ENCODE assay signal across 22 cellular contexts in genomic region chr1:20059847-20060246, GRCh38. TPM values are rescaled to one million over a fixed set of nuclear protein-coding genes. Genes with fewer than 3 reads are reported as not detected.
DNase-seq lines count a peak whose midpoint lies in the region; ATAC-seq, FAIRE-seq and TF ChIP-seq lines count a peak whose summit lies in the region.
"Had no signal": no experiment of that assay in that cellular context is flagged by ENCODE, and none has a peak within 500 bp of the region (broad histone marks: within the 10 kb centered on the region; RNA-seq: fewer than 3 reads in every experiment).

No MANE protein-coding gene starts in this region.

- BruUV-seq in PC-3 (replicated peaks; lab: Mats Ljungman, UMichigan) = no TSS peak

- H2AFZ ChIP-seq in Karpas-422 (ENCODE audit: low read length) = no peak overlapping the region
- H2AFZ ChIP-seq in PC-3 (ENCODE audit: low read length) = no peak overlapping the region

- intact Hi-C loops in PC-3 (cut with micrococcal nuclease) = loop anchor here (5.0 kb wide), 1 partner anchor 63 kb away; no protein-coding TSS in a partner anchor

- H3K27ac Mint-ChIP-seq in natural killer cell treated with Interleukin-12 subunit alpha and Interleukin-12 subunit beta and Interleukin-15 and Interleukin-18, amount 100 ng/mL, for 72 hours = peak overlapping the region in 1 of 2 donors; percentile 47
- H3K27ac Mint-ChIP-seq: activated CD4-positive, alpha-beta memory T cell treated with anti-CD3 and anti-CD28 coated beads for 36 hours; activated T-helper 17 cell treated with anti-CD3 and anti-CD28 coated beads, Interleukin-2, amount 50 U/mL, for 72 hours had no signal

- H3K9me3 Mint-ChIP-seq in natural killer cell treated with Interleukin-12 subunit alpha and Interleukin-12 subunit beta and Interleukin-15 and Interleukin-18, amount 100 ng/mL, for 72 hours = no peaks in the 10 kb centered on the region
- H3K9me3 Mint-ChIP-seq: activated CD4-positive, alpha-beta memory T cell treated with anti-CD3 and anti-CD28 coated beads for 36 hours; activated T-helper 17 cell treated with anti-CD3 and anti-CD28 coated beads, Interleukin-2, amount 50 U/mL, for 72 hours had no signal

- no peaks in the 10 kb centered on the region for H3K4me1 ChIP-seq in Karpas-422 (ENCODE audit: low read length)
- peaks cover 31% of the 10 kb centered on the region for H3K4me1 ChIP-seq in PC-3 (ENCODE audit: insufficient read depth, low read length)
- H3K4me1 ChIP-seq: psoas muscle had no signal

- H3K27me3 Mint-ChIP-seq in natural killer cell treated with Interleukin-12 subunit alpha and Interleukin-12 subunit beta and Interleukin-15 and Interleukin-18, amount 100 ng/mL, for 72 hours = peaks cover 7 to 9% of the 10 kb centered on the region in 2 donors

- FAIRE-seq in GM12892 (lab: Jason Lieb, UNC) = peak; percentile 86
- FAIRE-seq: endometrium, frontal cortex had no signal

- TF ChIP-seq CTCF in PC-3 (conservative IDR thresholded peaks at IDR 0.05; ENCODE audit: low read depth, low read length) = no peak

- POLR2A ChIA-PET in PC-3 (lab: Charles Lee; ENCODE audit: unreplicated experiment) = no interaction called here

- H3K4me2 ChIP-seq in Karpas-422 (ENCODE audit: low read depth, low read length, poor library complexity, severe bottlenecking) (no peak overlapping the region), PC-3 (ENCODE audit: low read length) (no peak overlapping the region)

- H3K9me2 ChIP-seq in Karpas-422 (replicated peaks; ENCODE audit: insufficient read depth, low read length) (no peaks in the 10 kb centered on the region), PC-3 (replicated peaks; ENCODE audit: low read length) (no peaks in the 10 kb centered on the region)

- H3K36me3 ChIP-seq in Karpas-422 (ENCODE audit: insufficient read depth, low read length) (no peaks in the 10 kb centered on the region), PC-3 (ENCODE audit: low read depth, low read length) (no peaks in the 10 kb centered on the region)
- H3K36me3 ChIP-seq: MG63 had no signal

- no peaks in the 10 kb centered on the region for H3K9me3 ChIP-seq in Karpas-422 (ENCODE audit: low read length)
- no peaks in the 10 kb centered on the region for H3K9me3 ChIP-seq in PC-3 (ENCODE audit: low read length)
- H3K9me3 ChIP-seq: MG63, psoas muscle had no signal

- DNase-seq in GM12892 (ENCODE audit: insufficient read length) = no peak
- peak; percentile 82 for DNase-seq in MV-4-11 (lab: John Stamatoyannopoulos, UW)
- DNase-seq in natural killer cell treated with Interleukin-12 subunit alpha and Interleukin-12 subunit beta and Interleukin-15 and Interleukin-18, amount 100 ng/mL, for 72 hours (ENCODE audit: low spot score) = no peak
- DNase-seq in Karpas-422 = no peak
- no peak for DNase-seq in PC-3
- no peak for DNase-seq in NCI-H1930 (lab: John Stamatoyannopoulos, UW)
- DNase-seq: activated CD4-positive, alpha-beta memory T cell treated with anti-CD3 and anti-CD28 coated beads for 36 hours; amniotic stem cell; MG63; NCI-H774; psoas muscle; substantia nigra had no signal

- H3K4me1 Mint-ChIP-seq in natural killer cell treated with Interleukin-12 subunit alpha and Interleukin-12 subunit beta and Interleukin-15 and Interleukin-18, amount 100 ng/mL, for 72 hours (ENCODE audit: low read depth in 2 of 2) = peaks cover 30 to 40% of the 10 kb centered on the region in 2 donors

- ATAC-seq in esophagus mucosa (peak; percentile 31), HG03196 (IDR thresholded peaks at IDR 0.05; ENCODE audit: unreplicated experiment) (no peak), PC-3 (no peak)
- no peak for ATAC-seq in natural killer cell treated with Interleukin-12 subunit alpha and Interleukin-12 subunit beta and Interleukin-15 and Interleukin-18, amount 100 ng/mL, for 72 hours
- ATAC-seq: activated T-helper 17 cell treated with anti-CD3 and anti-CD28 coated beads, Interleukin-2, amount 50 U/mL, for 72 hours; psoas muscle had no signal

- H3K4me3 ChIP-seq in Karpas-422 (ENCODE audit: low read length) = no peak overlapping the region
- no peak overlapping the region for H3K4me3 ChIP-seq in PC-3 (ENCODE audit: low read length)
- H3K4me3 ChIP-seq: MG63, psoas muscle had no signal

- TF ChIP-seq POLR2A in GM12892 (IDR thresholded peaks at IDR 0.05; ENCODE audit: low read depth, low read length) = no peak

- CTCF ChIA-PET in PC-3 (lab: Charles Lee) = no interaction called here

- H3K27me3 ChIP-seq in Karpas-422 (ENCODE audit: low read length) (no peaks in the 10 kb centered on the region), PC-3 (ENCODE audit: low read length) (no peaks in the 10 kb centered on the region)
- H3K27me3 ChIP-seq: MG63 had no signal

- H4K20me1 ChIP-seq in Karpas-422 (ENCODE audit: insufficient read depth, low read depth, low read length) (no peaks in the 10 kb centered on the region), PC-3 (ENCODE audit: low read length) (no peaks in the 10 kb centered on the region)

- H3K27ac ChIP-seq in Karpas-422 (ENCODE audit: low read length) = no peak overlapping the region
- no peak overlapping the region for H3K27ac ChIP-seq in PC-3 (ENCODE audit: low read length)
- H3K27ac ChIP-seq: psoas muscle had no signal

- H3K9ac ChIP-seq in Karpas-422 (ENCODE audit: low read length) (no peak overlapping the region), PC-3 (ENCODE audit: low read length) (no peak overlapping the region)

- no peaks in the 10 kb centered on the region for H3K79me2 ChIP-seq in Karpas-422 (ENCODE audit: low read length)
- H3K79me2 ChIP-seq in PC-3 (ENCODE audit: low read length) = no peaks in the 10 kb centered on the region

- H3F3A ChIP-seq in PC-3 (ENCODE audit: low read length, unreplicated experiment) = peaks cover 3% of the 10 kb centered on the region

- H3K4me3 Mint-ChIP-seq in natural killer cell treated with Interleukin-12 subunit alpha and Interleukin-12 subunit beta and Interleukin-15 and Interleukin-18, amount 100 ng/mL, for 72 hours = peak overlapping the region; percentile 40
- H3K4me3 Mint-ChIP-seq: activated CD4-positive, alpha-beta memory T cell treated with anti-CD3 and anti-CD28 coated beads for 36 hours; activated T-helper 17 cell treated with anti-CD3 and anti-CD28 coated beads, Interleukin-2, amount 50 U/mL, for 72 hours had no signal

- no peaks in the 10 kb centered on the region for H3K36me3 Mint-ChIP-seq in natural killer cell treated with Interleukin-12 subunit alpha and Interleukin-12 subunit beta and Interleukin-15 and Interleukin-18, amount 100 ng/mL, for 72 hours
- H3K36me3 Mint-ChIP-seq: activated CD4-positive, alpha-beta memory T cell treated with anti-CD3 and anti-CD28 coated beads for 36 hours had no signal

RNA-seq across cellular contexts. Expression of gene PLA2G5, which starts 10.1 kb away (rescaled TPM):
- 0.32 TPM for polyA plus RNA-seq in GM12892 (2012; ENCODE audit: missing spikeins)
- 0.52 TPM for total RNA-seq in esophagus mucosa
- not detected for total RNA-seq in natural killer cell treated with Interleukin-12 subunit alpha and Interleukin-12 subunit beta and Interleukin-15 and Interleukin-18, amount 100 ng/mL, for 72 hours
- not detected in 2 replicates for total RNA-seq in Karpas-422 (2014; rRNA removed; shearing (Covaris generic); ENCODE audit: low replicate concordance)
- total RNA-seq in PC-3 (2014; rRNA removed) = not detected in 2 replicates
- total RNA-seq: activated CD4-positive, alpha-beta memory T cell treated with anti-CD3 and anti-CD28 coated beads for 36 hours; activated T-helper 17 cell treated with anti-CD3 and anti-CD28 coated beads, Interleukin-2, amount 50 U/mL, for 72 hours; cerebellum; Daoy; myocyte; SK-MEL-5 had no signal
- polyA plus RNA-seq: BJ had no signal

RNA-seq across cellular contexts. Expression of gene PLA2G2D, which starts 59.5 kb away (rescaled TPM):
- polyA plus RNA-seq in GM12892 (2012; ENCODE audit: missing spikeins) = 0.45 TPM
- total RNA-seq in esophagus mucosa (0.20 TPM), PC-3 (2014; rRNA removed) (not detected in 2 replicates)
- total RNA-seq in natural killer cell treated with Interleukin-12 subunit alpha and Interleukin-12 subunit beta and Interleukin-15 and Interleukin-18, amount 100 ng/mL, for 72 hours = not detected
- total RNA-seq in Karpas-422 (2014; rRNA removed; shearing (Covaris generic); ENCODE audit: low replicate concordance) = not detected in 2 replicates
- total RNA-seq: activated T-helper 17 cell treated with anti-CD3 and anti-CD28 coated beads, Interleukin-2, amount 50 U/mL, for 72 hours; cerebellum; Daoy; frontal cortex; myocyte; psoas muscle; SK-MEL-5 had no signal
- polyA plus RNA-seq: BJ, psoas muscle had no signal
